30 cellular contexts compared by ENCODE assay signal in genomic region chr10:20313665-20314064, GRCh38.
"Had no signal": no experiment of that assay in that cellular context is flagged by ENCODE, and none has a peak within 500 bp of the region (broad histone marks: within the 10 kb centered on the region; RNA-seq: fewer than 3 reads in every experiment).

No MANE protein-coding gene starts in this region.

- H3K27ac ChIP-seq: coronary artery, foreskin keratinocyte, gastroesophageal sphincter, heart left ventricle, left ventricle myocardium inferior, lower lobe of right lung, neutrophil, pancreas, suprapubic skin, transverse colon, upper lobe of right lung, uterus had no signal

- H3K27me3 Mint-ChIP-seq: central memory CD8-positive, alpha-beta T cell; effector memory CD8-positive, alpha-beta T cell; progenitor cell of endocrine pancreas; stimulated activated naive CD8-positive, alpha-beta T cell treated with anti-CD3 and anti-CD28 coated beads, Interleukin-15, Interleukin-2, amounts not matched to agents 100 ng/mL and 50 ng/mL, for 24 hours had no signal

- H3K4me3 Mint-ChIP-seq: central memory CD8-positive, alpha-beta T cell; effector memory CD8-positive, alpha-beta T cell; natural killer cell; neural crest cell; stimulated activated effector memory CD8-positive, alpha-beta T cell treated with anti-CD3 and anti-CD28 coated beads, Interleukin-12 subunit alpha, Interleukin-12 subunit beta, amount 100 ng/mL, for 72 hours; stimulated activated naive CD8-positive, alpha-beta T cell treated with anti-CD3 and anti-CD28 coated beads, Interleukin-15, Interleukin-2, amounts not matched to agents 100 ng/mL and 50 ng/mL, for 24 hours had no signal

- DNase-seq: dermis blood vessel endothelial cell; effector memory CD8-positive, alpha-beta T cell; erythroblast; foreskin keratinocyte; heart left ventricle; hippocampal formation; islet precursor cell; kidney glomerular epithelial cell; left colon; left ventricle myocardium inferior; lower lobe of right lung; natural killer cell; pancreas; stimulated activated CD4-positive, alpha-beta T cell treated with anti-CD3 and anti-CD28 coated beads, Interleukin-12 subunit alpha, Interleukin-12 subunit beta, amount 100 ng/mL, for 4 hours; stimulated activated CD4-positive, alpha-beta T cell treated with anti-CD3 and anti-CD28 coated beads, Interleukin-2, amount 100 ng/mL, for 24 hours; stimulated activated CD4-positive, alpha-beta T cell treated with anti-CD3 and anti-CD28 coated beads, Interleukin-4, amount 100 ng/mL, for 24 hours; transverse colon; upper lobe of right lung; uterus had no signal

- H3K27ac Mint-ChIP-seq: effector memory CD8-positive, alpha-beta T cell; natural killer cell; progenitor cell of endocrine pancreas; stimulated activated effector memory CD8-positive, alpha-beta T cell treated with anti-CD3 and anti-CD28 coated beads, Interleukin-12 subunit alpha, Interleukin-12 subunit beta, amount 100 ng/mL, for 72 hours; stimulated activated naive CD8-positive, alpha-beta T cell treated with anti-CD3 and anti-CD28 coated beads, Interleukin-15, Interleukin-2, amounts not matched to agents 100 ng/mL and 50 ng/mL, for 24 hours had no signal

- H3K36me3 Mint-ChIP-seq: natural killer cell; stimulated activated effector memory CD8-positive, alpha-beta T cell treated with anti-CD3 and anti-CD28 coated beads, Interleukin-12 subunit alpha, Interleukin-12 subunit beta, amount 100 ng/mL, for 72 hours had no signal

- ATAC-seq: effector memory CD8-positive, alpha-beta T cell; foreskin keratinocyte; gastroesophageal sphincter; left colon; lower lobe of right lung; natural killer cell; pancreas; sciatic nerve; stimulated activated effector memory CD8-positive, alpha-beta T cell treated with anti-CD3 and anti-CD28 coated beads, Interleukin-12 subunit alpha, Interleukin-12 subunit beta, amount 100 ng/mL, for 72 hours; upper lobe of right lung had no signal

- H3K4me1 Mint-ChIP-seq: central memory CD8-positive, alpha-beta T cell; neural crest cell; stimulated activated effector memory CD8-positive, alpha-beta T cell treated with anti-CD3 and anti-CD28 coated beads, Interleukin-12 subunit alpha, Interleukin-12 subunit beta, amount 100 ng/mL, for 72 hours had no signal

- H3K4me3 ChIP-seq: coronary artery, gastroesophageal sphincter, heart left ventricle, left ventricle myocardium inferior, lower lobe of right lung, pancreas, smooth muscle cell, suprapubic skin, transverse colon, upper lobe of right lung, uterus had no signal
